9 cellular contexts compared by ENCODE assay signal in genomic region chr9:14321517-14322125, GRCh38. TPM values are rescaled to one million over a fixed set of nuclear protein-coding genes. Genes with fewer than 3 reads are reported as not detected.
DNase-seq lines count a peak whose midpoint lies in the region; ATAC-seq and TF ChIP-seq lines count a peak whose summit lies in the region.
"Had no signal": no experiment of that assay in that cellular context is flagged by ENCODE, and none has a peak within 500 bp of the region (broad histone marks: within the 10 kb centered on the region; RNA-seq: fewer than 3 reads in every experiment).

No MANE protein-coding gene starts in this region.

- H3K4me1 Mint-ChIP-seq in activated CD4-positive, alpha-beta T cell treated with anti-CD3 and anti-CD28 coated beads, Interleukin-2, amount 10 ng/mL, durations not matched to agents 24 days and 14 days: peaks cover 22% of the 10 kb centered on the region
- H3K4me1 Mint-ChIP-seq in activated B cell treated with CpG ODN at 0.5 μM for 24 hours: peaks cover 16% of the 10 kb centered on the region

- peak overlapping the region; percentile 68 for H3K4me3 ChIP-seq in iPS-15b (ENCODE audit: low read depth, low read length)

- no peak for DNase-seq in activated CD4-positive, alpha-beta T cell treated with anti-CD3 and anti-CD28 coated beads, Interleukin-2, amount 10 ng/mL, durations not matched to agents 24 days and 14 days
- DNase-seq in activated CD4-positive, alpha-beta T cell treated with anti-CD3 and anti-CD28 coated beads for 1 hour: no peak
- DNase-seq in activated B cell treated with CpG ODN at 0.5 μM for 24 hours (no peak), substantia nigra (lab: John Stamatoyannopoulos, UW) (no peak), GM19240 (ENCODE audit: insufficient read length, low spot score) (no peak), ecto neural progenitor cell (ENCODE audit: low spot score) (no peak), GM10266 (ENCODE audit: extremely low spot score) (no peak)

- POLR2A ChIA-PET in activated B cell treated with CpG ODN at 0.5 μM for 24 hours (lab: Charles Lee): no interaction called here

- no peaks in the 10 kb centered on the region for H3K9me3 Mint-ChIP-seq in activated CD4-positive, alpha-beta T cell treated with anti-CD3 and anti-CD28 coated beads, Interleukin-2, amount 10 ng/mL, durations not matched to agents 24 days and 14 days
- no peaks in the 10 kb centered on the region for H3K9me3 Mint-ChIP-seq in activated B cell treated with CpG ODN at 0.5 μM for 24 hours
- H3K9me3 Mint-ChIP-seq: dendritic cell treated with granulocyte-macrophage colony-stimulating factor and Interleukin-4, amounts not matched to agents 40 ng/mL and 50 ng/mL, for 4 days had no signal

- CTCF ChIA-PET in activated B cell treated with CpG ODN at 0.5 μM for 24 hours (lab: Charles Lee): no interaction called here

- H3K27ac ChIP-seq in substantia nigra (ENCODE audit: low read depth, low read length, poor library complexity, severe bottlenecking): peak overlapping the region; percentile 91

- peaks cover 17% of the 10 kb centered on the region for H3K4me1 ChIP-seq in iPS-15b (ENCODE audit: control insufficient read depth, insufficient read depth, low read length)

- H3K27me3 ChIP-seq in iPS-15b (ENCODE audit: control insufficient read depth, insufficient read depth, low read length): peaks cover 72% of the 10 kb centered on the region

- TF ChIP-seq CTCF in activated B cell treated with CpG ODN at 0.5 μM for 24 hours (IDR thresholded peaks at IDR 0.05) (no peak), GM10266 (IDR thresholded peaks at IDR 0.05; ENCODE audit: control insufficient read depth, insufficient read depth, low read depth, missing control alignments) (no peak)

- no peaks in the 10 kb centered on the region for H3K9me3 ChIP-seq in iPS-15b (ENCODE audit: control insufficient read depth, insufficient read depth, low read length)

- no peaks in the 10 kb centered on the region for H3K36me3 ChIP-seq in iPS-15b (ENCODE audit: control insufficient read depth, insufficient read depth, low read length)

- peak overlapping the region; percentile 86 for H3K4me3 Mint-ChIP-seq in activated CD4-positive, alpha-beta T cell treated with anti-CD3 and anti-CD28 coated beads, Interleukin-2, amount 10 ng/mL, durations not matched to agents 24 days and 14 days
- peak overlapping the region; percentile 84 for H3K4me3 Mint-ChIP-seq in activated B cell treated with CpG ODN at 0.5 μM for 24 hours

- H3K36me3 Mint-ChIP-seq in activated CD4-positive, alpha-beta T cell treated with anti-CD3 and anti-CD28 coated beads, Interleukin-2, amount 10 ng/mL, durations not matched to agents 24 days and 14 days (ENCODE audit: low read depth): peaks cover 3% of the 10 kb centered on the region
- H3K36me3 Mint-ChIP-seq in activated B cell treated with CpG ODN at 0.5 μM for 24 hours (ENCODE audit: low read depth): peaks cover 1% of the 10 kb centered on the region

- intact Hi-C loops in activated CD4-positive, alpha-beta T cell treated with anti-CD3 and anti-CD28 coated beads, Interleukin-2, amount 10 ng/mL, durations not matched to agents 24 days and 14 days (cut with micrococcal nuclease): loop anchor here (1.0 to 2.0 kb wide), 3 partner anchors 7 to 1231 kb away; partner anchors contain the start of genes CCDC171, NFIB and ZDHHC21
- intact Hi-C loops in activated B cell treated with CpG ODN at 0.5 μM for 24 hours (cut with micrococcal nuclease): loop anchor here (1.0 to 5.0 kb wide), 2 partner anchors 7 to 366 kb away; partner anchors contain the start of gene NFIB

- no peak for ATAC-seq in activated B cell treated with CpG ODN at 0.5 μM for 24 hours (ENCODE audit: low read depth)

- H3K27me3 Mint-ChIP-seq in activated CD4-positive, alpha-beta T cell treated with anti-CD3 and anti-CD28 coated beads, Interleukin-2, amount 10 ng/mL, durations not matched to agents 24 days and 14 days: peaks cover 72% of the 10 kb centered on the region
- peaks cover 34% of the 10 kb centered on the region for H3K27me3 Mint-ChIP-seq in activated B cell treated with CpG ODN at 0.5 μM for 24 hours

- peak overlapping the region; percentile 9 for H3K27ac Mint-ChIP-seq in activated CD4-positive, alpha-beta T cell treated with anti-CD3 and anti-CD28 coated beads, Interleukin-2, amount 10 ng/mL, durations not matched to agents 24 days and 14 days
- no peak overlapping the region for H3K27ac Mint-ChIP-seq in activated B cell treated with CpG ODN at 0.5 μM for 24 hours
- H3K27ac Mint-ChIP-seq: dendritic cell treated with granulocyte-macrophage colony-stimulating factor and Interleukin-4, amounts not matched to agents 40 ng/mL and 50 ng/mL, for 4 days had no signal

- no peak overlapping the region for H3K9ac ChIP-seq in iPS-15b (ENCODE audit: low read depth, low read length)

RNA-seq across cellular contexts. Expression of gene NFIB, which starts 7.7 kb away (rescaled TPM):
- total RNA-seq in activated CD4-positive, alpha-beta T cell treated with anti-CD3 and anti-CD28 coated beads, Interleukin-2, amount 10 ng/mL, durations not matched to agents 24 days and 14 days: not detected in 2 replicates
- total RNA-seq in activated B cell treated with CpG ODN at 0.5 μM for 24 hours: not detected in 2 replicates
